Comparison of ENCODE assay signal across 8 cellular contexts in genomic region chr1:246784621-246785535, GRCh38.
DNase-seq lines count a peak whose midpoint lies in the region; ATAC-seq and TF ChIP-seq lines count a peak whose summit lies in the region.

No MANE protein-coding gene starts in this region.

- no peak for DNase-seq in GM12864 (ENCODE audit: low read depth)
- no peak for DNase-seq in activated T-helper 2 cell treated with anti-CD3 and anti-CD28 coated beads, Interferon-gamma antibody, Interleukin-2, Interleukin-4, amounts not matched to agents 10 μg/mL and 5 μg/mL and 100 μg/mL, durations not matched to agents 14 hours and 24 hours and 36 hours (ENCODE audit: low spot score)
- no peak for DNase-seq in mesothelial cell of epicardium (ENCODE audit: low spot score in 2 of 2, unreplicated experiment in 2 of 2)
- DNase-seq in vagina (ENCODE audit: extremely low spot score in 2 of 2) = no peak
- DNase-seq in NCI-H2196 (lab: John Stamatoyannopoulos, UW; ENCODE audit: unreplicated experiment) = no peak
- no peak for DNase-seq in NAMALWA (ENCODE audit: low spot score)
- DNase-seq in cerebellum (ENCODE audit: low spot score) = no peak

- H3K27me3 Mint-ChIP-seq in activated T-helper 2 cell treated with anti-CD3 and anti-CD28 coated beads, Interferon-gamma antibody, Interleukin-2, Interleukin-4, amounts not matched to agents 10 μg/mL and 5 μg/mL and 100 μg/mL, durations not matched to agents 14 hours and 24 hours and 36 hours (ENCODE audit: low read depth) = peaks cover 5% of the 10 kb centered on the region
- H3K27me3 Mint-ChIP-seq in mesothelial cell of epicardium (ENCODE audit: low read depth) = no peaks in the 10 kb centered on the region

- H3K4me3 ChIP-seq in GM12864 (ENCODE audit: low read depth, low read length) (peak overlapping the region; percentile 3; the same call in 1 of the 2 replicates), vagina (peak overlapping the region in 1 of 2 donors; percentile 27)

- no peaks in the 10 kb centered on the region for H3K9me3 Mint-ChIP-seq in activated T-helper 2 cell treated with anti-CD3 and anti-CD28 coated beads, Interferon-gamma antibody, Interleukin-2, Interleukin-4, amounts not matched to agents 10 μg/mL and 5 μg/mL and 100 μg/mL, durations not matched to agents 14 hours and 24 hours and 36 hours
- no peaks in the 10 kb centered on the region for H3K9me3 Mint-ChIP-seq in mesothelial cell of epicardium

- peak; percentile 56 for ATAC-seq in HG02642 (IDR thresholded peaks at IDR 0.05; ENCODE audit: poor library complexity, unreplicated experiment)

- H3K27ac Mint-ChIP-seq in activated T-helper 2 cell treated with anti-CD3 and anti-CD28 coated beads, Interferon-gamma antibody, Interleukin-2, Interleukin-4, amounts not matched to agents 10 μg/mL and 5 μg/mL and 100 μg/mL, durations not matched to agents 14 hours and 24 hours and 36 hours = no peak overlapping the region
- peak overlapping the region; percentile 76 for H3K27ac Mint-ChIP-seq in mesothelial cell of epicardium

- no peak overlapping the region for H3K27ac ChIP-seq in vagina

- TF ChIP-seq POLR2A in vagina (IDR thresholded peaks at IDR 0.05) = no peak

- peaks cover 8% of the 10 kb centered on the region for H3K4me1 ChIP-seq in vagina

- no peaks in the 10 kb centered on the region for H3K36me3 ChIP-seq in vagina

- no peaks in the 10 kb centered on the region for H3K9me3 ChIP-seq in vagina

- TF ChIP-seq CTCF in GM12864 (IDR thresholded peaks at IDR 0.05; ENCODE audit: low read depth, low read length, missing control alignments) (no peak), mesothelial cell of epicardium (IDR thresholded peaks at IDR 0.05; ENCODE audit: unreplicated experiment) (no peak), vagina (IDR thresholded peaks at IDR 0.05) (no peak)

- peak overlapping the region; percentile 17 for H3K4me3 Mint-ChIP-seq in activated T-helper 2 cell treated with anti-CD3 and anti-CD28 coated beads, Interferon-gamma antibody, Interleukin-2, Interleukin-4, amounts not matched to agents 10 μg/mL and 5 μg/mL and 100 μg/mL, durations not matched to agents 14 hours and 24 hours and 36 hours (ENCODE audit: low read depth)
- no peak overlapping the region for H3K4me3 Mint-ChIP-seq in mesothelial cell of epicardium

- H3K27me3 ChIP-seq in vagina = no peaks in the 10 kb centered on the region

- H3K4me1 Mint-ChIP-seq in activated T-helper 2 cell treated with anti-CD3 and anti-CD28 coated beads, Interferon-gamma antibody, Interleukin-2, Interleukin-4, amounts not matched to agents 10 μg/mL and 5 μg/mL and 100 μg/mL, durations not matched to agents 14 hours and 24 hours and 36 hours (ENCODE audit: low read depth) = peaks cover 10% of the 10 kb centered on the region
- peaks cover 10% of the 10 kb centered on the region for H3K4me1 Mint-ChIP-seq in mesothelial cell of epicardium

- no peaks in the 10 kb centered on the region for H3K36me3 Mint-ChIP-seq in activated T-helper 2 cell treated with anti-CD3 and anti-CD28 coated beads, Interferon-gamma antibody, Interleukin-2, Interleukin-4, amounts not matched to agents 10 μg/mL and 5 μg/mL and 100 μg/mL, durations not matched to agents 14 hours and 24 hours and 36 hours (ENCODE audit: low read depth)
- peaks cover 11% of the 10 kb centered on the region for H3K36me3 Mint-ChIP-seq in mesothelial cell of epicardium

- intact Hi-C loops in activated T-helper 2 cell treated with anti-CD3 and anti-CD28 coated beads, Interferon-gamma antibody, Interleukin-2, Interleukin-4, amounts not matched to agents 10 μg/mL and 5 μg/mL and 100 μg/mL, durations not matched to agents 14 hours and 24 hours and 36 hours (cut with micrococcal nuclease) = no loop called here
- intact Hi-C loops in vagina (cut with DNase I) = no loop called here
